Comparison of ENCODE assay signal across 9 cellular contexts in the genomic region with DNA sequence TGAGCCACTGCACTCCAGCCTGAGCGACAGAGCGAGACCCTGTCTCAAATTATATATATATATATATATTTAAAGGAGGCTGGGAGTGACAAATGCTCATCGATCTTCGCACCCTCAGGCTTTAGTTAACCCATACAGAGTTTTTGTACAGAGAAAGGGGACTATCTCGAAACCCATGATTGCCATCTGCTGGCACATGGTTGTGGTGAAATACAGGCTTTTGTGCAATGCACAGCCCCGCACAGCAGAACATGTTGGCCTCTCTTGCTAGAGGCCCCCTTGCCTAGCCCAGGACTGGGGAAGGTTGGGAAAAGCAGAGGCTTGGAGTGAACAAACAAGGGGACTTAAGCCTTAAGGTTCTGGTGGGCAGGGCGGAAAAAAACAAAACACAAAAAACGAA. TPM values are rescaled to one million over a fixed set of nuclear protein-coding genes. Genes with fewer than 3 reads are reported as not detected.
DNase-seq lines count a peak whose midpoint lies in the region; ATAC-seq and TF ChIP-seq lines count a peak whose summit lies in the region.
"Had no signal": no experiment of that assay in that cellular context is flagged by ENCODE, and none has a peak within 500 bp of the region (broad histone marks: within the 10 kb centered on the region; RNA-seq: fewer than 3 reads in every experiment).

No MANE protein-coding gene starts in this region.

- TF ChIP-seq POLR2A in stomach (IDR thresholded peaks at IDR 0.05) = no peak

- no peak for ATAC-seq in HG02973 (IDR thresholded peaks at IDR 0.05; ENCODE audit: unreplicated experiment)
- ATAC-seq in HG02840 (IDR thresholded peaks at IDR 0.05; ENCODE audit: low FRiP score, unreplicated experiment) = no peak
- ATAC-seq in stimulated activated naive CD8-positive, alpha-beta T cell treated with anti-CD3 and anti-CD28 coated beads, Interleukin-15, amount 100 ng/mL, for 72 hours = no peak

- no peak overlapping the region for H3K4me3 ChIP-seq in stomach
- H3K4me3 ChIP-seq: SJSA1 had no signal

- intact Hi-C loops in stomach (cut with DNase I; ENCODE audit: low total_unique reads) = no loop called here

- H3K36me3 Mint-ChIP-seq in glutamatergic neuron (ENCODE audit: unreplicated experiment) = no peaks in the 10 kb centered on the region

- H3K9me3 ChIP-seq in stomach = no peaks in the 10 kb centered on the region
- H3K9me3 ChIP-seq: SJSA1 had no signal

- H3K27ac Mint-ChIP-seq in glutamatergic neuron (ENCODE audit: unreplicated experiment) = no peak overlapping the region
- H3K27ac Mint-ChIP-seq in stimulated activated naive CD8-positive, alpha-beta T cell treated with anti-CD3 and anti-CD28 coated beads, Interleukin-15, amount 100 ng/mL, for 72 hours = no peak overlapping the region

- peaks cover 4% of the 10 kb centered on the region for H3K27me3 Mint-ChIP-seq in glutamatergic neuron (ENCODE audit: unreplicated experiment)
- H3K27me3 Mint-ChIP-seq in stimulated activated naive CD8-positive, alpha-beta T cell treated with anti-CD3 and anti-CD28 coated beads, Interleukin-15, amount 100 ng/mL, for 72 hours = no peaks in the 10 kb centered on the region

- H3K4me1 ChIP-seq in stomach = peaks cover 0 to 13% (median 9%) of the 10 kb centered on the region in 4 donors
- H3K4me1 ChIP-seq: SJSA1 had no signal

- peaks cover 5% of the 10 kb centered on the region for H3K4me1 Mint-ChIP-seq in glutamatergic neuron (ENCODE audit: low read depth, unreplicated experiment)
- H3K4me1 Mint-ChIP-seq in stimulated activated naive CD8-positive, alpha-beta T cell treated with anti-CD3 and anti-CD28 coated beads, Interleukin-15, amount 100 ng/mL, for 72 hours = no peaks in the 10 kb centered on the region

- TF ChIP-seq EP300 in stomach (IDR thresholded peaks at IDR 0.05) = no peak

- H3K9me3 Mint-ChIP-seq in glutamatergic neuron (ENCODE audit: unreplicated experiment) = no peaks in the 10 kb centered on the region
- no peaks in the 10 kb centered on the region for H3K9me3 Mint-ChIP-seq in stimulated activated naive CD8-positive, alpha-beta T cell treated with anti-CD3 and anti-CD28 coated beads, Interleukin-15, amount 100 ng/mL, for 72 hours

- POLR2A ChIA-PET in HEK293T (lab: Yijun Ruan, JAX) = no interaction called here

- CTCF ChIA-PET in HEK293T (lab: Yijun Ruan, JAX) = no interaction called here

- peak; percentile 15 for DNase-seq in DMS114 treated with DMSO at 0.1 percent for 48 hours (lab: John Stamatoyannopoulos, UW; ENCODE audit: unreplicated experiment)
- peak; percentile 49 for DNase-seq in HEK293T (ENCODE audit: extremely low spot score)
- peak; percentile 51 for DNase-seq in RKO (ENCODE audit: low spot score)
- peak; percentile 55 for DNase-seq in glutamatergic neuron
- no peak for DNase-seq in stomach
- DNase-seq in stimulated activated naive CD8-positive, alpha-beta T cell treated with anti-CD3 and anti-CD28 coated beads, Interleukin-15, amount 100 ng/mL, for 72 hours = no peak

- no peaks in the 10 kb centered on the region for H3K27me3 ChIP-seq in stomach

- H3K27ac ChIP-seq in stomach = no peak overlapping the region
- H3K27ac ChIP-seq: SJSA1 had no signal

- WGBS in stomach, 5 donors = 56 to 76% (median 72%) methylated on average over 5 to 8 of the region's 8 CpGs

- TF ChIP-seq CTCF in glutamatergic neuron (IDR thresholded peaks at IDR 0.05; ENCODE audit: partially characterized antibody, unreplicated experiment) (no peak), stomach (IDR thresholded peaks at IDR 0.05) (no peak)

- no peak overlapping the region for H3K4me3 Mint-ChIP-seq in glutamatergic neuron (ENCODE audit: unreplicated experiment)
- H3K4me3 Mint-ChIP-seq in stimulated activated naive CD8-positive, alpha-beta T cell treated with anti-CD3 and anti-CD28 coated beads, Interleukin-15, amount 100 ng/mL, for 72 hours = no peak overlapping the region

- H3K36me3 ChIP-seq in stomach = no peaks in the 10 kb centered on the region
- H3K36me3 ChIP-seq: SJSA1 had no signal

TF ChIP-seq in HEK293T, 16 proteins besides CTCF, POLR2A, EP300 and RAD21:
- TF ChIP-seq FOXM1 (IDR thresholded peaks at IDR 0.05; ENCODE audit: borderline replicate concordance) (no peak), ZNF384 (IDR thresholded peaks at IDR 0.05) (no peak), LEF1 (IDR thresholded peaks at IDR 0.05; ENCODE audit: borderline replicate concordance) (no peak), NFRKB (IDR thresholded peaks at IDR 0.05) (no peak), ARNT (IDR thresholded peaks at IDR 0.05) (no peak), ELF4 (IDR thresholded peaks at IDR 0.05) (no peak), CTBP1 (IDR thresholded peaks at IDR 0.05; ENCODE audit: borderline replicate concordance) (no peak), FOXK2 (IDR thresholded peaks at IDR 0.05) (no peak), HDGF (IDR thresholded peaks at IDR 0.05; ENCODE audit: borderline replicate concordance) (no peak), SP1 (IDR thresholded peaks at IDR 0.05) (no peak), PKNOX1 (IDR thresholded peaks at IDR 0.05) (no peak), FOXA1 (IDR thresholded peaks at IDR 0.05) (no peak)

RNA-seq across cellular contexts. Expression of gene MYBPC3, which starts 3.6 kb away (rescaled TPM):
- total RNA-seq in glutamatergic neuron (ENCODE audit: unreplicated experiment) (not detected), stomach (10 to 100 TPM in 1 of 5 donors, under 1 TPM in 2, not detected in 2; 0.72 to 15.6 (median 0.73) TPM)
- polyA plus RNA-seq in stomach = 1 to 10 TPM; 1.0 to 3.4 (median 2.1) TPM
- total RNA-seq: SJSA1 had no signal

RNA-seq across cellular contexts. Expression of gene SPI1, which starts 29.5 kb away (rescaled TPM):
- total RNA-seq in glutamatergic neuron (ENCODE audit: unreplicated experiment) (not detected), stomach (1 to 10 TPM; 2.6 to 8.4 (median 7.0) TPM)
- polyA plus RNA-seq in stomach = 10 to 100 TPM in 2 of 3 donors, 1 to 10 TPM in 1; 8.2 to 24.3 (median 15.3) TPM
- total RNA-seq: SJSA1 had no signal

RNA-seq across cellular contexts. Expression of gene SLC39A13, which starts 59.5 kb away (rescaled TPM):
- 60.0 TPM for total RNA-seq in glutamatergic neuron (ENCODE audit: unreplicated experiment)
- total RNA-seq in stomach = 100 to 1,000 TPM in 1 of 5 donors, 10 to 100 TPM in 3, 1 to 10 TPM in 1; 7.0 to 158 (median 24.8) TPM
- 10 to 100 TPM; 21.7 to 33.6 (median 27.1) TPM for polyA plus RNA-seq in stomach

Comparison
In these comparisons a context has a peak if more than half of its experiments do, and no peak if none do; other contexts are left out.
1. DNase-seq: peak in DMS114 treated with DMSO at 0.1 percent for 48 hours (single experiment), HEK293T (single experiment), RKO (single experiment) and glutamatergic neuron (single experiment); none in stomach (single experiment) and stimulated activated naive CD8-positive, alpha-beta T cell treated with anti-CD3 and anti-CD28 coated beads, Interleukin-15, amount 100 ng/mL, for 72 hours (0 of 2).